In genomic region chr18:12702221-12703095, GRCh38 we compare ENCODE assay signal across 8 cellular contexts. TPM values are rescaled to one million over a fixed set of nuclear protein-coding genes. Genes with fewer than 3 reads are reported as not detected.
DNase-seq lines count a peak whose midpoint lies in the region; ATAC-seq and TF ChIP-seq lines count a peak whose summit lies in the region.

TSS of gene CEP76 (minus strand) at chr18:12702723. CDS start at chr18:12702548, 175 bp downstream.
TSS of gene PSMG2 (plus strand) at chr18:12703042. CDS start at chr18:12703108, 66 bp downstream.

- intact Hi-C loops in breast epithelium (cut with DNase I; ENCODE audit: low total_unique reads), result no loop called here

- peak; percentile 74 for DNase-seq in NCI-H226
- peak; percentile 71 to 80 for DNase-seq in breast epithelium (ENCODE audit: low spot score in 2 of 2)
- peak; percentile 87 to 90 (median 90) for DNase-seq in immature natural killer cell
- DNase-seq in smooth muscle cell of the brain vasculature (ENCODE audit: low read depth, low spot score), result peak; percentile 62

- ATAC-seq in GM18867 (IDR thresholded peaks at IDR 0.05; ENCODE audit: unreplicated experiment), result peak; percentile 79
- peak; percentile 67 for ATAC-seq in HG03095 (IDR thresholded peaks at IDR 0.05; ENCODE audit: unreplicated experiment)

- peak within 1 kb of the TSS; percentile 92 for H3K4me3 ChIP-seq in ACC112 (ENCODE audit: low read depth, low read length)
- H3K4me3 ChIP-seq in WI38 (ENCODE audit: low read depth, low read length), result peak within 1 kb of the TSS; percentile 93
- H3K4me3 ChIP-seq in breast epithelium, result peak within 1 kb of the TSS; percentile 74 to 98 (median 90)

- H3K27me3 ChIP-seq in ACC112 (ENCODE audit: insufficient read depth, low read length) (no peaks in the 10 kb centered on the region), breast epithelium (no peaks in the 10 kb centered on the region)

- peak within 1 kb of the TSS; percentile 93 to 99 (median 96) for H3K27ac Mint-ChIP-seq in immature natural killer cell

- H3K4me1 ChIP-seq in ACC112 (ENCODE audit: control insufficient read depth, insufficient read depth, low read length, unreplicated experiment) (peaks cover 30% of the 10 kb centered on the region), breast epithelium (peaks cover 10 to 12% of the 10 kb centered on the region in 2 donors)

- H3K4me1 Mint-ChIP-seq in immature natural killer cell, result peaks cover 46 to 57% of the 10 kb centered on the region in 2 donors

- H3K9me3 Mint-ChIP-seq in immature natural killer cell, result no peaks in the 10 kb centered on the region

- H3K36me3 Mint-ChIP-seq in immature natural killer cell, result peaks cover 0 to 13% (median 3%) of the 10 kb centered on the region in 3 donors

- peak; percentile 58 for TF ChIP-seq POLR2A in breast epithelium (IDR thresholded peaks at IDR 0.05)

- H3K27me3 Mint-ChIP-seq in immature natural killer cell (ENCODE audit: low read depth in 3 of 3), result peaks cover 0 to 5% (median 0%) of the 10 kb centered on the region in 3 donors

- H3K27ac ChIP-seq in ACC112 (ENCODE audit: low read depth, low read length) (peak within 1 kb of the TSS; percentile 91), breast epithelium (peak within 1 kb of the TSS; percentile 98 to 99)

- TF ChIP-seq CTCF in WI38 (IDR thresholded peaks at IDR 0.05; ENCODE audit: low read depth, low read length) (no peak), breast epithelium (IDR thresholded peaks at IDR 0.05) (no peak)

- H3K36me3 ChIP-seq in ACC112 (ENCODE audit: insufficient read depth, low read length), result peaks cover 14% of the 10 kb centered on the region
- H3K36me3 ChIP-seq in breast epithelium, result no peaks in the 10 kb centered on the region

- no peaks in the 10 kb centered on the region for H3K9me3 ChIP-seq in breast epithelium

- peak within 1 kb of the TSS; percentile 98 for H2AFZ ChIP-seq in ACC112 (ENCODE audit: low read length, unreplicated experiment)

- peak within 1 kb of the TSS; percentile 91 to 98 (median 94) for H3K4me3 Mint-ChIP-seq in immature natural killer cell

- H3K79me2 ChIP-seq in ACC112 (ENCODE audit: control insufficient read depth, insufficient read depth, low read length, unreplicated experiment), result peaks cover 64% of the 10 kb centered on the region

RNA-seq across cellular contexts. Expression of gene CEP76, which starts in this region (rescaled TPM):
- 10 to 100 TPM in 1 of 3 donors, 1 to 10 TPM in 2; 7.4 to 11.7 (median 9.5) TPM for total RNA-seq in breast epithelium
- polyA plus RNA-seq in immature natural killer cell, result 1 to 10 TPM; 2.4 to 6.9 (median 2.7) TPM

RNA-seq across cellular contexts. Expression of gene PSMG2, which starts in this region (rescaled TPM):
- 100 to 1,000 TPM in 1 of 3 donors, 10 to 100 TPM in 2; 78.7 to 102 (median 83.4) TPM for total RNA-seq in breast epithelium
- polyA plus RNA-seq in immature natural killer cell, result 10 to 100 TPM; 74.9 to 96.6 (median 81.6) TPM

Comparison
In these comparisons a context has a peak if more than half of its experiments do, and no peak if none do; other contexts are left out.
1. Peak in every context shown above with its lines: DNase-seq, ATAC-seq, H3K4me3 ChIP-seq and H3K27ac ChIP-seq.